24 cellular contexts compared by ENCODE assay signal in genomic region chr21:18373631-18374030, GRCh38. TPM values are rescaled to one million over a fixed set of nuclear protein-coding genes. Genes with fewer than 3 reads are reported as not detected.
"Had no signal": no experiment of that assay in that cellular context is flagged by ENCODE, and none has a peak within 500 bp of the region (broad histone marks: within the 10 kb centered on the region; RNA-seq: fewer than 3 reads in every experiment).

No MANE protein-coding gene starts in this region.

- H3K4me1 ChIP-seq: breast epithelium had no signal

- H3K36me3 ChIP-seq: breast epithelium had no signal

- H3K27ac ChIP-seq: breast epithelium had no signal

- ATAC-seq: activated CD8-positive, alpha-beta memory T cell treated with anti-CD3 and anti-CD28 coated beads, Interleukin-2, amount 10 ng/mL, durations not matched to agents 7 days and 5 days; K562; T-helper 17 cell had no signal

- H3K27me3 ChIP-seq: breast epithelium had no signal

- H3K4me3 ChIP-seq: breast epithelium, K562 had no signal

- DNase-seq: activated B cell treated with CpG ODN at 0.5 μM for 24 hours; activated CD4-positive, alpha-beta T cell treated with anti-CD3 and anti-CD28 coated beads for 1 hour; activated CD4-positive, alpha-beta T cell treated with anti-CD3 and anti-CD28 coated beads, Interleukin-2, amount 10 ng/mL, durations not matched to agents 24 days and 14 days; activated CD4-positive, alpha-beta T cell treated with anti-CD3 and anti-CD28 coated beads, Interleukin-2, amount 50 U/mL, for 48 hours; activated CD8-positive, alpha-beta memory T cell treated with anti-CD3 and anti-CD28 coated beads, Interleukin-2, amount 10 ng/mL, durations not matched to agents 7 days and 5 days; activated effector memory CD4-positive, alpha-beta T cell treated with Interleukin-2 at 50 U/mL for 16 hours; activated naive CD4-positive, alpha-beta T cell; activated T-cell treated with anti-CD3 and anti-CD28 coated beads, Interleukin-2, amount 50 U/mL, for 24 hours; amygdala; caudate nucleus; Kasumi-1; NCI-H1092; NCI-H1417; NCI-H1930; NCI-H2171; NCI-H2227 treated with DMSO at 0.1 percent for 48 hours; NCI-H510A; NCI-H526 treated with DMSO at 0.1 percent for 48 hours; SHP77 treated with DMSO at 0.1 percent for 48 hours; T-helper 17 cell; T-helper 9 cell had no signal

- H3K9me3 ChIP-seq: breast epithelium had no signal

RNA-seq across cellular contexts. Expression of gene TMPRSS15, which starts 30.0 kb away (rescaled TPM):
- total RNA-seq: activated B cell treated with CpG ODN at 0.5 μM for 24 hours; activated CD4-positive, alpha-beta T cell treated with anti-CD3 and anti-CD28 coated beads, Interleukin-2, amount 10 ng/mL, durations not matched to agents 24 days and 14 days; activated CD8-positive, alpha-beta memory T cell treated with anti-CD3 and anti-CD28 coated beads, Interleukin-2, amount 10 ng/mL, durations not matched to agents 7 days and 5 days; activated T-helper 1 cell treated with anti-CD3 and anti-CD28 coated beads, Interleukin-12 subunit alpha, Interleukin-12 subunit beta, Interleukin-2, Interleukin-4 antibody, amounts not matched to agents 30 ng/mL and 10 ng/mL and 1 ng/mL, durations not matched to agents 14 hours and 24 hours and 36 hours; breast epithelium; T-helper 17 cell had no signal
